In genomic region chr13:111425326-111425725, GRCh38 we compare ENCODE assay signal across 8 cellular contexts.
"Had no signal": no experiment of that assay in that cellular context is flagged by ENCODE, and none has a peak within 500 bp of the region (broad histone marks: within the 10 kb centered on the region; RNA-seq: fewer than 3 reads in every experiment).

No MANE protein-coding gene starts in this region.

- H3K36me3 ChIP-seq: HAP-1 had no signal

- ATAC-seq: GM23338, HCT116 had no signal

- H3K4me3 ChIP-seq: GM23248, GM23338, HAP-1 had no signal

- H3K27ac ChIP-seq: GM23248 had no signal

- H2AFZ ChIP-seq: GM23248, GM23338 had no signal

- DNase-seq: GM23248, GOT3, H9, HCEC 1CT, HFFc6 had no signal

- H3K9ac ChIP-seq: GM23248 had no signal

- H3K9me3 ChIP-seq: HAP-1 had no signal

- H3K4me1 ChIP-seq: HAP-1 had no signal

- H3K4me2 ChIP-seq: GM23338 had no signal
